12 cellular contexts compared by ENCODE assay signal in genomic region chr4:111398906-111399330, GRCh38.
A peak's percentile ranks its signal among the peaks of the same experiment; 100 is the strongest.
DNase-seq lines count a peak whose midpoint lies in the region; ATAC-seq and TF ChIP-seq lines count a peak whose summit lies in the region.
"Had no signal": no experiment of that assay in that cellular context is flagged by ENCODE, and none has a peak within 500 bp of the region (broad histone marks: within the 10 kb centered on the region; RNA-seq: fewer than 3 reads in every experiment).

No MANE protein-coding gene starts in this region.

- peaks cover 0 to 24% of the 10 kb centered on the region in 2 donors for H3K4me1 ChIP-seq in right atrium auricular region
- no peaks in the 10 kb centered on the region for H3K4me1 ChIP-seq in mammary epithelial cell (ENCODE audit: insufficient read depth, low read length)
- no peaks in the 10 kb centered on the region for H3K4me1 ChIP-seq in body of pancreas
- H3K4me1 ChIP-seq: neural progenitor cell had no signal

- no peaks in the 10 kb centered on the region for H3K79me2 ChIP-seq in mammary epithelial cell (ENCODE audit: insufficient read depth, low read length)

- H3K27me3 ChIP-seq in right atrium auricular region = no peaks in the 10 kb centered on the region
- H3K27me3 ChIP-seq in dorsolateral prefrontal cortex = no peaks in the 10 kb centered on the region
- H3K27me3 ChIP-seq in mammary epithelial cell (ENCODE audit: insufficient read depth, low read length) = no peaks in the 10 kb centered on the region
- no peaks in the 10 kb centered on the region for H3K27me3 ChIP-seq in body of pancreas
- H3K27me3 ChIP-seq: neural progenitor cell had no signal

- H3K9me3 ChIP-seq in right atrium auricular region = no peaks in the 10 kb centered on the region
- H3K9me3 ChIP-seq in mammary epithelial cell (replicated peaks; ENCODE audit: insufficient read depth, low read length) = no peaks in the 10 kb centered on the region
- H3K9me3 ChIP-seq in body of pancreas = no peaks in the 10 kb centered on the region

- WGBS in mammary epithelial cell (ENCODE audit: low coverage, missing lambda C conversion rate) = 68% methylated on average over 5 of the region's 5 CpGs
- 24 to 30% methylated on average over 5 of the region's 5 CpGs for WGBS in body of pancreas, 2 donors

- H3K27ac ChIP-seq in right atrium auricular region = peak overlapping the region in 1 of 2 donors; percentile 79
- peak overlapping the region in 50 of 59 donors; percentile 1 to 85 (median 58) for H3K27ac ChIP-seq in dorsolateral prefrontal cortex
- peak overlapping the region; percentile 46 for H3K27ac ChIP-seq in temporal lobe (ENCODE audit: low read depth, low read length)
- no peak overlapping the region for H3K27ac ChIP-seq in mammary epithelial cell (ENCODE audit: insufficient read depth, low read depth, low read length)
- H3K27ac ChIP-seq in body of pancreas = no peak overlapping the region
- H3K27ac ChIP-seq: neural progenitor cell had no signal

- H3K36me3 ChIP-seq in right atrium auricular region = no peaks in the 10 kb centered on the region
- no peaks in the 10 kb centered on the region for H3K36me3 ChIP-seq in mammary epithelial cell (ENCODE audit: insufficient read depth, low read length)
- H3K36me3 ChIP-seq in body of pancreas (replicated peaks in 1 of 2; ENCODE audit: insufficient read depth in 1 of 2, low read depth in 2 of 2) = no peaks in the 10 kb centered on the region
- H3K36me3 ChIP-seq: neural progenitor cell had no signal

- H3K4me3 ChIP-seq in right atrium auricular region = no peak overlapping the region
- H3K4me3 ChIP-seq in dorsolateral prefrontal cortex = peak overlapping the region in 5 of 59 donors; percentile 8 to 27 (median 10)
- no peak overlapping the region for H3K4me3 ChIP-seq in mammary epithelial cell (replicated peaks in 1 of 3; ENCODE audit: insufficient read depth in 1 of 3, low read depth in 2 of 3, low read length in 3 of 3)
- no peak overlapping the region for H3K4me3 ChIP-seq in body of pancreas
- H3K4me3 ChIP-seq: neural progenitor cell had no signal

- no peak overlapping the region for H2AFZ ChIP-seq in mammary epithelial cell (ENCODE audit: low read depth, low read length)
- H2AFZ ChIP-seq: neural progenitor cell had no signal

- no peak overlapping the region for H3K9ac ChIP-seq in mammary epithelial cell (ENCODE audit: insufficient read depth, low read length)
- H3K9ac ChIP-seq: neural progenitor cell had no signal

- no peak for TF ChIP-seq POLR2A in body of pancreas (IDR thresholded peaks at IDR 0.05)

- H3K4me2 ChIP-seq in mammary epithelial cell (ENCODE audit: insufficient read depth, low read depth, low read length) = no peak overlapping the region
- H3K4me2 ChIP-seq: neural progenitor cell had no signal

- DNase-seq in Right ventricle myocardium superior (no peak), right atrium auricular region (ENCODE audit: low spot score) (no peak), dorsolateral prefrontal cortex (peak in 1 of 10 donors; percentile 46), iris pigment epithelial cell (ENCODE audit: low read depth) (peak; percentile 40), AML-193 (lab: John Stamatoyannopoulos, UW) (no peak), mammary epithelial cell (no peak), body of pancreas (no peak)
- DNase-seq: activated CD4-positive, alpha-beta T cell treated with anti-CD3 and anti-CD28 coated beads for 48 hours; DMS79 treated with DMSO at 0.1 percent for 48 hours; NCI-H1436 had no signal

- intact Hi-C loops in Right ventricle myocardium superior (cut with DNase I) = no loop called here
- intact Hi-C loops in dorsolateral prefrontal cortex (cut with DNase I) = no loop called here
- intact Hi-C loops in mammary epithelial cell (cut with micrococcal nuclease) = no loop called here
- intact Hi-C loops in body of pancreas (cut with DNase I) = no loop called here

- no peak for TF ChIP-seq CTCF in right atrium auricular region (IDR thresholded peaks at IDR 0.05)
- peak in 1 of 56 donors; percentile 17 for TF ChIP-seq CTCF in dorsolateral prefrontal cortex (IDR thresholded peaks at IDR 0.05 in 54 of 56, conservative IDR thresholded peaks at IDR 0.05 in 2 of 56; ENCODE audit: low read depth in 1 of 56, partially characterized antibody in 56 of 56)
- no peak for TF ChIP-seq CTCF in mammary epithelial cell (conservative IDR thresholded peaks at IDR 0.05 in 1 of 2, IDR thresholded peaks at IDR 0.05 in 1 of 2; ENCODE audit: extremely low read depth in 1 of 2, insufficient read depth in 1 of 2, low read depth in 1 of 2, low read length in 2 of 2)
- no peak for TF ChIP-seq CTCF in body of pancreas (IDR thresholded peaks at IDR 0.05)

- no peaks in the 10 kb centered on the region for H4K20me1 ChIP-seq in mammary epithelial cell (ENCODE audit: insufficient read depth, low read length)

- dilution Hi-C loops in mammary epithelial cell (cut with HindIII; ENCODE audit: low sequenced_read_pairs) = no loop called here

- no TSS peak for BruUV-seq in mammary epithelial cell (replicated peaks; lab: Mats Ljungman, UMichigan)

- CTCF ChIA-PET in mammary epithelial cell (lab: Charles Lee; ENCODE audit: low non-redundant PET) = no interaction called here

- in situ Hi-C loops in mammary epithelial cell (cut with MboI; ENCODE audit: low sequenced_read_pairs in 2 of 2) = no loop called here

- ATAC-seq in Right ventricle myocardium superior (ENCODE audit: poor library complexity) (peak; percentile 89), body of pancreas (no peak)

Comparison
In these comparisons a context has a peak if more than half of its experiments do, and no peak if none do; other contexts are left out.
1. H3K27ac ChIP-seq: peak in dorsolateral prefrontal cortex (50 of 59) and temporal lobe (single experiment); none in mammary epithelial cell (single experiment) and body of pancreas (0 of 4).